ENCODE assay signal across 31 cellular contexts in genomic region chr2:31365348-31365747, GRCh38. TPM values are rescaled to one million over a fixed set of nuclear protein-coding genes. Genes with fewer than 3 reads are reported as not detected.
"Had no signal": no experiment of that assay in that cellular context is flagged by ENCODE, and none has a peak within 500 bp of the region (broad histone marks: within the 10 kb centered on the region; RNA-seq: fewer than 3 reads in every experiment).

No MANE protein-coding gene starts in this region.

- ATAC-seq: heart right ventricle; mucosa of descending colon; naive thymus-derived CD4-positive, alpha-beta T cell; sciatic nerve; stimulated activated memory B cell treated with anti-CD40 and anti-IgM and Interleukin-4, amounts not matched to agents 10 μg/mL and 1 μg/mL and 100 μg/mL, for 72 hours; stimulated activated naive CD8-positive, alpha-beta T cell treated with anti-CD3 and anti-CD28 coated beads, Interleukin-15, amount 100 ng/mL, for 72 hours had no signal

- H3K9me3 Mint-ChIP-seq: memory B cell; naive thymus-derived CD4-positive, alpha-beta T cell; nephron progenitor cell; neural progenitor cell; stimulated activated memory B cell treated with anti-CD40 and anti-IgM and Interleukin-4, amounts not matched to agents 10 μg/mL and 1 μg/mL and 100 μg/mL, for 72 hours; stimulated activated naive CD8-positive, alpha-beta T cell treated with anti-CD3 and anti-CD28 coated beads, Interleukin-15, amount 100 ng/mL, for 72 hours had no signal

- H3K36me3 ChIP-seq: heart right ventricle, left ventricle myocardium inferior, neural progenitor cell, neutrophil, ovary, right atrium auricular region, thyroid gland, transverse colon, upper lobe of left lung, vagina had no signal

- H3K4me3 Mint-ChIP-seq: memory B cell; naive thymus-derived CD4-positive, alpha-beta T cell; nephron progenitor cell; neural progenitor cell; stimulated activated memory B cell treated with anti-CD40 and anti-IgM and Interleukin-4, amounts not matched to agents 10 μg/mL and 1 μg/mL and 100 μg/mL, for 72 hours; stimulated activated naive CD8-positive, alpha-beta T cell treated with anti-CD3 and anti-CD28 coated beads, Interleukin-15, amount 100 ng/mL, for 72 hours had no signal

- H3K4me1 Mint-ChIP-seq: memory B cell; naive thymus-derived CD4-positive, alpha-beta T cell; nephron progenitor cell; neural progenitor cell; stimulated activated memory B cell treated with anti-CD40 and anti-IgM and Interleukin-4, amounts not matched to agents 10 μg/mL and 1 μg/mL and 100 μg/mL, for 72 hours; stimulated activated naive CD8-positive, alpha-beta T cell treated with anti-CD3 and anti-CD28 coated beads, Interleukin-15, amount 100 ng/mL, for 72 hours had no signal

- DNase-seq: heart right ventricle; islet precursor cell; left ventricle myocardium inferior; midbrain; mucosa of descending colon; naive thymus-derived CD4-positive, alpha-beta T cell; nephron progenitor cell; occipital lobe; ovary; stimulated activated CD4-positive, alpha-beta T cell treated with anti-CD3 and anti-CD28 coated beads, Interleukin-12 subunit alpha, Interleukin-12 subunit beta, amount 100 ng/mL, for 4 hours; stimulated activated CD4-positive, alpha-beta T cell treated with anti-CD3 and anti-CD28 coated beads, Interleukin-15, amount 100 ng/mL, for 24 hours; stimulated activated CD4-positive, alpha-beta T cell treated with anti-CD3 and anti-CD28 coated beads, Interleukin-2, amount 100 ng/mL, for 24 hours; stimulated activated CD4-positive, alpha-beta T cell treated with anti-CD3 and anti-CD28 coated beads, Interleukin-4, amount 100 ng/mL, for 24 hours; stimulated activated naive CD4-positive, alpha-beta T cell treated with Interleukin-2 at 50 U/mL for 16 hours; stimulated activated naive CD8-positive, alpha-beta T cell treated with anti-CD3 and anti-CD28 coated beads, Interleukin-15, amount 100 ng/mL, for 72 hours; testis; thyroid gland; transverse colon had no signal

- H3K9me3 ChIP-seq: heart right ventricle, left ventricle myocardium inferior, mucosa of descending colon, neutrophil, ovary, right atrium auricular region, testis, thyroid gland, transverse colon, upper lobe of left lung, vagina had no signal

- H3K79me2 ChIP-seq: hepatocyte had no signal

- H3K4me1 ChIP-seq: heart right ventricle, left ventricle myocardium inferior, neural progenitor cell, right atrium auricular region, testis, thyroid gland, transverse colon, upper lobe of left lung, vagina had no signal

- H3K36me3 Mint-ChIP-seq: memory B cell; naive thymus-derived CD4-positive, alpha-beta T cell; neural progenitor cell; stimulated activated memory B cell treated with anti-CD40 and anti-IgM and Interleukin-4, amounts not matched to agents 10 μg/mL and 1 μg/mL and 100 μg/mL, for 72 hours had no signal

- H3K4me3 ChIP-seq: heart right ventricle, hepatocyte, left ventricle myocardium inferior, lung, mucosa of descending colon, neural progenitor cell, ovary, right atrium auricular region, skin epidermis, testis, thyroid gland, transverse colon, upper lobe of left lung, vagina had no signal

- H3K27ac Mint-ChIP-seq: memory B cell; naive thymus-derived CD4-positive, alpha-beta T cell; nephron progenitor cell; neural progenitor cell; progenitor cell of endocrine pancreas; stimulated activated memory B cell treated with anti-CD40 and anti-IgM and Interleukin-4, amounts not matched to agents 10 μg/mL and 1 μg/mL and 100 μg/mL, for 72 hours; stimulated activated naive CD8-positive, alpha-beta T cell treated with anti-CD3 and anti-CD28 coated beads, Interleukin-15, amount 100 ng/mL, for 72 hours had no signal

- H3K27me3 Mint-ChIP-seq: progenitor cell of endocrine pancreas had no signal

- H3K4me2 ChIP-seq: hepatocyte, neural progenitor cell had no signal

- H3K9ac ChIP-seq: neural progenitor cell had no signal

- H3K27ac ChIP-seq: heart right ventricle, hepatocyte, left ventricle myocardium inferior, neural progenitor cell, neutrophil, ovary, right atrium auricular region, skin epidermis, testis, thyroid gland, transverse colon, upper lobe of left lung, vagina had no signal

- H2AFZ ChIP-seq: hepatocyte, neural progenitor cell had no signal

- H3K27me3 ChIP-seq: hepatocyte, neural progenitor cell, neutrophil, ovary, right atrium auricular region, testis, thyroid gland, transverse colon, upper lobe of left lung, vagina had no signal

RNA-seq across cellular contexts. Expression of gene XDH, which starts 49.2 kb away (rescaled TPM):
- total RNA-seq: occipital lobe, pulmonary artery endothelial cell, right atrium auricular region had no signal
- polyA plus RNA-seq: naive thymus-derived CD4-positive, alpha-beta T cell; ovary had no signal
